In genomic region chrX:50680990-50681389, GRCh38 we compare ENCODE assay signal across 12 cellular contexts.
DNase-seq lines count a peak whose midpoint lies in the region; ATAC-seq, FAIRE-seq and TF ChIP-seq lines count a peak whose summit lies in the region.
"Had no signal": no experiment of that assay in that cellular context is flagged by ENCODE, and none has a peak within 500 bp of the region (broad histone marks: within the 10 kb centered on the region; RNA-seq: fewer than 3 reads in every experiment).

No MANE protein-coding gene starts in this region.

- H2AFZ ChIP-seq in endothelial cell of umbilical vein (ENCODE audit: low read depth, low read length), result no peak overlapping the region
- H2AFZ ChIP-seq in neural cell (ENCODE audit: low read depth, low read length), result no peak overlapping the region

- H3K4me3 ChIP-seq in GM12865 (ENCODE audit: low read depth, low read length) (no peak overlapping the region), endothelial cell of umbilical vein (replicated peaks in 1 of 3; ENCODE audit: insufficient read depth in 1 of 3, low read depth in 1 of 3, low read length in 3 of 3) (no peak overlapping the region), neural cell (ENCODE audit: low read length) (no peak overlapping the region), Peyer's patch (no peak overlapping the region)

- H3K9me3 ChIP-seq in endothelial cell of umbilical vein (replicated peaks; ENCODE audit: control insufficient read depth, insufficient read depth, low read length) (no peaks in the 10 kb centered on the region), neural cell (ENCODE audit: low read length) (no peaks in the 10 kb centered on the region), Peyer's patch (no peaks in the 10 kb centered on the region)

- peak; percentile 0 for DNase-seq in GM12865 (ENCODE audit: low read depth)
- peak; percentile 28 for DNase-seq in NCI-H1092 treated with DMSO at 0.1 percent for 48 hours (lab: John Stamatoyannopoulos, UW)
- peak; percentile 63 for DNase-seq in endothelial cell of umbilical vein (ENCODE audit: low read depth, low spot score)
- DNase-seq in Peyer's patch, result no peak
- DNase-seq: activated CD8-positive, alpha-beta T cell treated with anti-CD3 and anti-CD28 coated beads, Interleukin-2, amount 10 ng/mL, durations not matched to agents 7 days and 5 days; NCI-H69 had no signal

- no peaks in the 10 kb centered on the region for H3K9me1 ChIP-seq in endothelial cell of umbilical vein (replicated peaks; ENCODE audit: control insufficient read depth, extremely low read depth, insufficient read depth, low read length)

- H3K36me3 ChIP-seq in endothelial cell of umbilical vein (ENCODE audit: control insufficient read depth in 2 of 2, extremely low read depth in 1 of 2, insufficient read depth in 2 of 2, low read length in 2 of 2) (no peaks in the 10 kb centered on the region), neural cell (ENCODE audit: insufficient read depth, low read length) (no peaks in the 10 kb centered on the region), Peyer's patch (no peaks in the 10 kb centered on the region)

- POLR2A ChIA-PET in endothelial cell of umbilical vein (lab: Charles Lee), result no interaction called here

- peak; percentile 79 for FAIRE-seq in endothelial cell of umbilical vein (lab: Jason Lieb, UNC)
- FAIRE-seq: islet of Langerhans had no signal

- intact Hi-C loops in endothelial cell of umbilical vein (cut with micrococcal nuclease), result loop anchor here (1.0 to 10.0 kb wide), 5 partner anchors 38 to 346 kb away; partner anchors contain the start of gene DGKK

- H3K9me2 ChIP-seq in neural cell (ENCODE audit: insufficient read depth, low read length), result no peaks in the 10 kb centered on the region

- no TSS peak for BruUV-seq in endothelial cell of umbilical vein (replicated peaks; lab: Mats Ljungman, UMichigan)

- no peak overlapping the region for H3K4me2 ChIP-seq in endothelial cell of umbilical vein (ENCODE audit: insufficient read depth, low read length)
- H3K4me2 ChIP-seq in neural cell (ENCODE audit: low read length), result no peak overlapping the region
- H3K4me2 ChIP-seq: KMS-11 had no signal

- dilution Hi-C loops in endothelial cell of umbilical vein (cut with MboI; ENCODE audit: extremely low pct_ligation_motif_present, low sequenced_read_pairs), result no loop called here

- H3K9ac ChIP-seq in endothelial cell of umbilical vein (replicated peaks; ENCODE audit: extremely low read depth, insufficient read depth, low read length) (no peak overlapping the region), neural cell (ENCODE audit: low read length) (no peak overlapping the region)
- H3K9ac ChIP-seq: KMS-11 had no signal

- H3K79me2 ChIP-seq in endothelial cell of umbilical vein (ENCODE audit: control insufficient read depth, insufficient read depth, low read length) (no peaks in the 10 kb centered on the region), neural cell (replicated peaks; ENCODE audit: insufficient read depth, low read length) (no peaks in the 10 kb centered on the region)

- H3K4me1 ChIP-seq in endothelial cell of umbilical vein (ENCODE audit: control insufficient read depth, extremely low read depth, insufficient read depth, low read length), result peaks cover 31% of the 10 kb centered on the region
- no peaks in the 10 kb centered on the region for H3K4me1 ChIP-seq in Peyer's patch

- TF ChIP-seq CTCF in GM12865 (IDR thresholded peaks at IDR 0.05; ENCODE audit: insufficient read depth, low read depth, low read length, missing control alignments), result no peak
- peak; percentile 39 to 54 for TF ChIP-seq CTCF in endothelial cell of umbilical vein (IDR thresholded peaks at IDR 0.05; ENCODE audit: extremely low read depth in 1 of 2, insufficient read depth in 1 of 2, low read depth in 1 of 2, low read length in 2 of 2)
- TF ChIP-seq CTCF in neural cell (IDR thresholded peaks at IDR 0.05; ENCODE audit: poor library complexity, severe bottlenecking), result no peak
- TF ChIP-seq CTCF in Peyer's patch (IDR thresholded peaks at IDR 0.05), result no peak

- H3K27ac ChIP-seq in endothelial cell of umbilical vein (ENCODE audit: insufficient read depth, low read depth, low read length) (no peak overlapping the region), neural cell (ENCODE audit: low read length) (no peak overlapping the region), Peyer's patch (no peak overlapping the region)
- H3K27ac ChIP-seq: KMS-11 had no signal

- TF ChIP-seq EP300 in neural cell (conservative IDR thresholded peaks at IDR 0.05; ENCODE audit: poor library complexity, severe bottlenecking), result no peak

- peak; percentile 10 for TF ChIP-seq RAD21 in neural cell (conservative IDR thresholded peaks at IDR 0.05)

- no peaks in the 10 kb centered on the region for H3F3A ChIP-seq in neural cell (ENCODE audit: insufficient read depth, low read length, poor library complexity, severe bottlenecking)

- H3K27me3 ChIP-seq in endothelial cell of umbilical vein (ENCODE audit: control insufficient read depth in 2 of 2, insufficient read depth in 2 of 2, low read length in 2 of 2) (no peaks in the 10 kb centered on the region), neural cell (ENCODE audit: insufficient read depth, low read depth, low read length) (no peaks in the 10 kb centered on the region), Peyer's patch (no peaks in the 10 kb centered on the region)

- H4K20me1 ChIP-seq in endothelial cell of umbilical vein (replicated peaks; ENCODE audit: control insufficient read depth, extremely low read depth, insufficient read depth, low read length) (no peaks in the 10 kb centered on the region), neural cell (ENCODE audit: insufficient read depth) (no peaks in the 10 kb centered on the region)

- ATAC-seq in HG03439 (IDR thresholded peaks at IDR 0.05; ENCODE audit: unreplicated experiment), result no peak
- ATAC-seq in GM19467 (IDR thresholded peaks at IDR 0.05; ENCODE audit: unreplicated experiment), result no peak
- no peak for ATAC-seq in HG02588 (IDR thresholded peaks at IDR 0.05; ENCODE audit: unreplicated experiment)
- ATAC-seq: activated CD8-positive, alpha-beta T cell treated with anti-CD3 and anti-CD28 coated beads, Interleukin-2, amount 10 ng/mL, durations not matched to agents 7 days and 5 days had no signal

- CTCF ChIA-PET in endothelial cell of umbilical vein (lab: Charles Lee), result interaction anchor here (0.6 to 2.2 kb wide), 29 partner anchors 9 to 797 kb away, joined by 3 to 17 read pairs (median 4); no protein-coding TSS in a partner anchor

- TF ChIP-seq POLR2A in endothelial cell of umbilical vein (IDR thresholded peaks at IDR 0.05; ENCODE audit: low read depth, low read length) (no peak), Peyer's patch (IDR thresholded peaks at IDR 0.05) (no peak)

TF ChIP-seq in endothelial cell of umbilical vein, 7 proteins besides CTCF, POLR2A, EP300 and RAD21:
- TF ChIP-seq POLR2AphosphoS5 (IDR thresholded peaks at IDR 0.05; ENCODE audit: insufficient read depth, low read depth, low read length), result no peak

TF ChIP-seq in neural cell, 6 proteins besides CTCF, POLR2A, EP300 and RAD21:
- TF ChIP-seq REST (IDR thresholded peaks at IDR 0.05; ENCODE audit: borderline replicate concordance), result no peak
- TF ChIP-seq MXI1 (conservative IDR thresholded peaks at IDR 0.05; ENCODE audit: poor library complexity, severe bottlenecking), result no peak
- no peak for TF ChIP-seq TAF1 (IDR thresholded peaks at IDR 0.05; ENCODE audit: low read depth)
- no peak for TF ChIP-seq SMC3 (conservative IDR thresholded peaks at IDR 0.05; ENCODE audit: poor library complexity)

Comparison
In these comparisons a context has a peak if more than half of its experiments do, and no peak if none do; other contexts are left out.
1. DNase-seq: peak in GM12865 (single experiment), NCI-H1092 treated with DMSO at 0.1 percent for 48 hours (single experiment) and endothelial cell of umbilical vein (single experiment); none in Peyer's patch (0 of 3).
2. CTCF ChIP-seq: peak in endothelial cell of umbilical vein (2 of 2); none in GM12865 (single experiment), neural cell (single experiment) and Peyer's patch (0 of 6).